8 cellular contexts compared by ENCODE assay signal in the genomic region with DNA sequence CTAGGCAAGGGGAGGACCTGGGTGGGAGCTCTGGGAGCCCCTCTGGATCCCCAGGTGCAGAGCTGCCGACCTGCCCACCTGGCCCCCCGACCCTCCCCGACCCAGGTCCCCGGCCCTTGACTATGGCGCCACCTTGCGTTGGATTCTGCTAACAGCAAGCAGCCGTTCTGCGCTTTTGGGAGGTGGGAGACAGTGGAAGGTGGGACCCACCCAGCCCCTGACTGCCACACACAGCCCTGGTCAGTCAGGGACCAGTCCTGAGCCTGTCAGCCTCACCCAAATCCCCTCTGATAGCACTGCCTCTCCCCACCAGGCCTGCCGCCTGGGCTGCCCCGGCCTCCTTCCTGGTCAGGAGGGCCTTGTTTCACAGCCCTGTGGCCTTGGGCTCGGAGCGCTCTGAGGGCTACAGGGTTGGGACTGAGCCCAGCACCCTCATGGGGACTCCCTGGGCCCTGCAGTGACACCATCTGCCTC.
DNase-seq lines count a peak whose midpoint lies in the region; ATAC-seq and TF ChIP-seq lines count a peak whose summit lies in the region.

No MANE protein-coding gene starts in this region.

- intact Hi-C loops in Right ventricle myocardium inferior (cut with DNase I), result loop anchor here (5.0 kb wide), 1 partner anchor 101 kb away; no protein-coding TSS in a partner anchor
- intact Hi-C loops in cardiac septum (cut with DNase I), result loop anchor here (5.0 kb wide), 1 partner anchor 236 kb away; no protein-coding TSS in a partner anchor

- peaks cover 4% of the 10 kb centered on the region for H3K9me3 Mint-ChIP-seq in glutamatergic neuron (ENCODE audit: unreplicated experiment)

- H3K27me3 Mint-ChIP-seq in glutamatergic neuron (ENCODE audit: unreplicated experiment), result no peaks in the 10 kb centered on the region

- no peak overlapping the region for H3K4me3 Mint-ChIP-seq in glutamatergic neuron (ENCODE audit: unreplicated experiment)

- peaks cover 2% of the 10 kb centered on the region for H3K4me1 Mint-ChIP-seq in glutamatergic neuron (ENCODE audit: low read depth, unreplicated experiment)

- no peaks in the 10 kb centered on the region for H3K36me3 Mint-ChIP-seq in glutamatergic neuron (ENCODE audit: unreplicated experiment)

- H3K27ac Mint-ChIP-seq in glutamatergic neuron (ENCODE audit: unreplicated experiment), result no peak overlapping the region

- TF ChIP-seq CTCF in glutamatergic neuron (IDR thresholded peaks at IDR 0.05; ENCODE audit: partially characterized antibody, unreplicated experiment), result peak; percentile 94

- ATAC-seq in Right ventricle myocardium inferior (peak; percentile 26), GM21576 (IDR thresholded peaks at IDR 0.05; ENCODE audit: unreplicated experiment) (no peak)

- peak; percentile 56 for DNase-seq in Right ventricle myocardium inferior (ENCODE audit: missing footprints)
- no peak for DNase-seq in cardiac septum (ENCODE audit: low spot score)
- peak; percentile 83 for DNase-seq in activated CD8-positive, alpha-beta memory T cell treated with anti-CD3 and anti-CD28 coated beads, Interleukin-2, amount 50 U/mL, for 48 hours
- peak; percentile 82 for DNase-seq in glutamatergic neuron
- DNase-seq in stimulated activated CD4-positive, alpha-beta T cell treated with anti-CD3 and anti-CD28 coated beads, Interleukin-4, amount 100 ng/mL, for 24 hours, result peak; percentile 45
- no peak for DNase-seq in NCI-H1436 (lab: John Stamatoyannopoulos, UW)
- DNase-seq in ACHN, result no peak

- in situ Hi-C loops in ACHN (cut with HindIII; ENCODE audit: low pct_ligation_motif_present, low pct_unique_long_range_greater_than_20kb, low sequenced_read_pairs), result no loop called here

Comparison
In these comparisons a context has a peak if more than half of its experiments do, and no peak if none do; other contexts are left out.
1. DNase-seq: peak in Right ventricle myocardium inferior (single experiment), activated CD8-positive, alpha-beta memory T cell treated with anti-CD3 and anti-CD28 coated beads, Interleukin-2, amount 50 U/mL, for 48 hours (single experiment), glutamatergic neuron (single experiment) and stimulated activated CD4-positive, alpha-beta T cell treated with anti-CD3 and anti-CD28 coated beads, Interleukin-4, amount 100 ng/mL, for 24 hours (single experiment); none in cardiac septum (single experiment), NCI-H1436 (single experiment) and ACHN (single experiment).